11 cellular contexts compared by ENCODE assay signal in the genomic region with DNA sequence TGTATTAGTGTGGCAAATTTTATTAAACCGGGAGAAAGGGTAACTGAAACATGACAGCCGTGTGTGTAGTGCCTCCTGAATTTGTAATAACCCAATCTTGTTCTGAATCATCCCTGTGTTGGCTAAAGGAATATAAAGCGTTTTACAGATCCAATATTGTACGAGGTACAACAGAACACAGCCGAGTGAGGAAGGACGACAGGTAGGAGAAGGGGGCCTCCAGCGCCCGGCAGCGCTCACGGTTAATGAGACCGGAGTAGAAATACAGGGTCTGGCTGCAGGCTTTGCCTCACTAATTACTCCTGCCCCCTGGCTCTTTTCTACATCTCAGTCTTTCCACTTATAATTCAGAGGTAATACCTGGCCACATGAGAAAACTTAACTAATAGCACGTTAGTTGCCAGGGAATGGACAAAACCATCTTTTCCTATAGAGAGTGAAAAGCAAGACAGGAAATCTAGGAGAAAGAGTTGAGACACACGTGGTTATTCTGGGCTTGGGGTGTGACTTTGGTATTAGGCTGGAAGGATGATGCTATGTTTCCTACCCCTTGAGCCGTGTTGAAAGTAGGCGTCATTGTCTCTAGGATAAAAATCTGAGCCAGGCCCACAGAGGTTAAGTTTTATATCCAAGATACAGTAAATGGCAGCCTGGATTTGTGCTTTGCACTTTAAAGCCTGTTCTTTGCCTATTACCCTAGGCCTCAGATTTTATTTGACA. TPM values are rescaled to one million over a fixed set of nuclear protein-coding genes. Genes with fewer than 3 reads are reported as not detected.
DNase-seq lines count a peak whose midpoint lies in the region; ATAC-seq lines count a peak whose summit lies in the region.
"Had no signal": no experiment of that assay in that cellular context is flagged by ENCODE, and none has a peak within 500 bp of the region (broad histone marks: within the 10 kb centered on the region; RNA-seq: fewer than 3 reads in every experiment).

No MANE protein-coding gene starts in this region.

- H3K27me3 Mint-ChIP-seq in natural killer cell treated with Interleukin-12 subunit alpha and Interleukin-12 subunit beta and Interleukin-15 and Interleukin-18, amount 100 ng/mL, for 72 hours, result peaks cover 15 to 26% of the 10 kb centered on the region in 2 donors

- H3K36me3 Mint-ChIP-seq in natural killer cell treated with Interleukin-12 subunit alpha and Interleukin-12 subunit beta and Interleukin-15 and Interleukin-18, amount 100 ng/mL, for 72 hours, result no peaks in the 10 kb centered on the region

- peaks cover 17 to 18% of the 10 kb centered on the region in 2 donors for H3K4me1 Mint-ChIP-seq in natural killer cell treated with Interleukin-12 subunit alpha and Interleukin-12 subunit beta and Interleukin-15 and Interleukin-18, amount 100 ng/mL, for 72 hours (ENCODE audit: low read depth in 2 of 2)

- no peak overlapping the region for H3K27ac Mint-ChIP-seq in natural killer cell treated with Interleukin-12 subunit alpha and Interleukin-12 subunit beta and Interleukin-15 and Interleukin-18, amount 100 ng/mL, for 72 hours

- H3K4me3 Mint-ChIP-seq in natural killer cell treated with Interleukin-12 subunit alpha and Interleukin-12 subunit beta and Interleukin-15 and Interleukin-18, amount 100 ng/mL, for 72 hours, result peak overlapping the region; percentile 52

- no peak for ATAC-seq in natural killer cell treated with Interleukin-12 subunit alpha and Interleukin-12 subunit beta and Interleukin-15 and Interleukin-18, amount 100 ng/mL, for 72 hours

- peak overlapping the region; percentile 77 for H3K27ac ChIP-seq in cingulate gyrus (ENCODE audit: low read depth, low read length)

- DNase-seq in AG08396 (ENCODE audit: low spot score) (peak; percentile 29), HT1080 (ENCODE audit: low read depth) (peak; percentile 44), NCI-H1436 (lab: John Stamatoyannopoulos, UW) (no peak), NCI-H510A treated with DMSO at 0.1 percent for 48 hours (lab: John Stamatoyannopoulos, UW) (no peak), NOMO-1 (lab: John Stamatoyannopoulos, UW; ENCODE audit: unreplicated experiment in 2 of 2) (no peak)
- DNase-seq in natural killer cell treated with Interleukin-12 subunit alpha and Interleukin-12 subunit beta and Interleukin-15 and Interleukin-18, amount 100 ng/mL, for 72 hours (ENCODE audit: low spot score), result no peak
- no peak for DNase-seq in stimulated activated naive CD4-positive, alpha-beta T cell (lab: John Stamatoyannopoulos, UW)
- DNase-seq: NCI-H187 had no signal

- H3K9me3 Mint-ChIP-seq in natural killer cell treated with Interleukin-12 subunit alpha and Interleukin-12 subunit beta and Interleukin-15 and Interleukin-18, amount 100 ng/mL, for 72 hours, result no peaks in the 10 kb centered on the region

RNA-seq across cellular contexts. Expression of gene GRIK4, which starts 54.0 kb away (rescaled TPM):
- not detected in 2 replicates for total RNA-seq in HT1080 (2014; rRNA removed; shearing (Covaris generic))
- polyA plus RNA-seq in HT1080 (2015; cell fraction: cytosol; rRNA removed), result 0.02 and 0.05 TPM in 2 replicates
- polyA plus RNA-seq in HT1080 (2015; cell fraction: nucleus; rRNA removed), result not detected in 2 replicates
- 1 to 10 TPM; 1.4 to 1.8 TPM for total RNA-seq in natural killer cell treated with Interleukin-12 subunit alpha and Interleukin-12 subunit beta and Interleukin-15 and Interleukin-18, amount 100 ng/mL, for 72 hours
- total RNA-seq: dermis microvascular lymphatic vessel endothelial cell had no signal
- polyA plus RNA-seq: BJ had no signal

Comparison
In these comparisons a context has a peak if more than half of its experiments do, and no peak if none do; other contexts are left out.
1. DNase-seq: peak in AG08396 (single experiment) and HT1080 (single experiment); none in natural killer cell treated with Interleukin-12 subunit alpha and Interleukin-12 subunit beta and Interleukin-15 and Interleukin-18, amount 100 ng/mL, for 72 hours (single experiment), NCI-H1436 (single experiment), NCI-H510A treated with DMSO at 0.1 percent for 48 hours (single experiment), stimulated activated naive CD4-positive, alpha-beta T cell (0 of 6) and NOMO-1 (0 of 2).